Comparison of ENCODE assay signal across 1 cellular context in genomic region chr9:19757745-19758144, GRCh38.
A peak's percentile ranks its signal among the peaks of the same experiment; 100 is the strongest.
TF ChIP-seq lines count a peak whose summit lies in the region.

No MANE protein-coding gene starts in this region.

TF ChIP-seq in GM12878, 131 proteins besides CTCF, POLR2A, EP300 and RAD21:
- no peak for TF ChIP-seq ATF2 (IDR thresholded peaks at IDR 0.05; ENCODE audit: low read length)
- TF ChIP-seq SPI1 (IDR thresholded peaks at IDR 0.05; ENCODE audit: borderline replicate concordance, insufficient read depth, low read depth, low read length), result peak; percentile 32; the same call in 1 of the 2 replicates
